1 cellular context compared by ENCODE assay signal in the genomic region with DNA sequence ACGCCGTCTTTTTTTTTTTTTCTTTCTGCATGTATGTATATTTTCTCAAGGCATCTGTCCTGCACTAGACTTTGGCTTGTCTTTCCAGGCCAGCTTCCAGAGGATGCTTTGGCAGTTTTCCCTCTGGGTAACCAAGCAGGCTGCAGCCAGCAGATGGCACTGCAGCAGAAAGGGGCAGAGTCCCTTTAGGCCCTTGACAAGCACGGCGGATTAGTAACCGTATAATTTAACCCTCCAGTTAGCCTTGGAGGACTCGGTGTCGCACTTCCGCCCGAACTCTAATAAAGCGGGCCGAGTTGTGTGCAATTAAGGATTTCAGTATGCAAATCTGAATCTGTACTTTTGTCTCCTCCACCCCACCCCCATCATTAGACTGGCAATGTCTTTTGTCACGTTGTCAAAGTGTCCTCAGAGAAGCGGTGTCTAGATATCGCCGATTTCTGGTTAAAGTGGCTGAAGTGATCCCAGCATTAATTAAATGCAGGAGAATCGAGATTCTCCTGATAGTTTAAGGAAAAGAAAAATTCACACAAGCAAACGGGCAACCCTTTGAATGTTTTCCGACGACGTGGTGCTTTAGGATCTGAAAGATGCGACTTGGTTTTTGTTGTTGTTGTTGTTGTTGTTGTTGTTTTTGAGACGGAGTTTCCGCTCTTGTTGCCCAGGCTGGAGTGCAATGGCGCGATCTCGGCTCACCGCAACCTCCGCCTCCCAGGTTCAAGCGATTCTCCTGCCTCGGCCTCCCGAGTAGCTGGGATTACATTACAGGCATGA.
TF ChIP-seq lines count a peak whose summit lies in the region.

No MANE protein-coding gene starts in this region.

TF ChIP-seq in H1, 55 proteins besides CTCF, POLR2A, EP300 and RAD21:
- TF ChIP-seq KDM4A (IDR thresholded peaks at IDR 0.05; ENCODE audit: low read depth, low read length, severe bottlenecking) (no peak), TAF1 (IDR thresholded peaks at IDR 0.05; ENCODE audit: low read depth, low read length) (no peak), HDAC2 (IDR thresholded peaks at IDR 0.05; ENCODE audit: borderline replicate concordance in 1 of 2, low read depth in 2 of 2, low read length in 2 of 2) (no peak), YY1 (IDR thresholded peaks at IDR 0.05; ENCODE audit: low read depth, low read length) (no peak), SUZ12 (IDR thresholded peaks at IDR 0.05; ENCODE audit: low read length) (no peak), NANOG (IDR thresholded peaks at IDR 0.05; ENCODE audit: insufficient read depth, low read depth, low read length, poor library complexity, severe bottlenecking) (no peak)
TF ChIP-seq in H1: peak in this region for 0.
